ENCODE assay signal across 7 cellular contexts in genomic region chr17:4898927-4899326, GRCh38. TPM values are rescaled to one million over a fixed set of nuclear protein-coding genes. Genes with fewer than 3 reads are reported as not detected.
DNase-seq lines count a peak whose midpoint lies in the region; TF ChIP-seq lines count a peak whose summit lies in the region.
"Had no signal": no experiment of that assay in that cellular context is flagged by ENCODE, and none has a peak within 500 bp of the region (broad histone marks: within the 10 kb centered on the region; RNA-seq: fewer than 3 reads in every experiment).

No MANE protein-coding gene starts in this region.

- WGBS in spleen, 5 donors, result 7 to 19% (median 17%) methylated on average over 8 to 34 of the region's 34 CpGs

- no peaks in the 10 kb centered on the region for H3K9me3 ChIP-seq in spleen

- peaks cover 0 to 39% (median 32%) of the 10 kb centered on the region in 6 donors for H3K36me3 ChIP-seq in spleen

- H3K27ac ChIP-seq in spleen, result peak overlapping the region in 6 of 8 donors; percentile 13 to 79 (median 54)

- H3K27ac Mint-ChIP-seq in endothelial cell (ENCODE audit: unreplicated experiment) (no peak overlapping the region), osteocyte (ENCODE audit: unreplicated experiment) (no peak overlapping the region)

- no peak for DNase-seq in LNCaP clone FGC (ENCODE audit: low read depth)
- no peak for DNase-seq in endothelial cell (ENCODE audit: low spot score)
- no peak for DNase-seq in spleen
- no peak for DNase-seq in SKM-1 (lab: John Stamatoyannopoulos, UW; ENCODE audit: unreplicated experiment)
- no peak for DNase-seq in RKO (ENCODE audit: low spot score)
- no peak for DNase-seq in osteocyte (ENCODE audit: extremely low spot score, unreplicated experiment)
- DNase-seq: PC-3 had no signal

- TF ChIP-seq POLR2A in spleen (IDR thresholded peaks at IDR 0.05), result no peak

- H3K4me1 ChIP-seq in spleen, result peaks cover 34 to 60% (median 50%) of the 10 kb centered on the region in 6 donors

- H3K36me3 Mint-ChIP-seq in endothelial cell (ENCODE audit: low read depth, unreplicated experiment) (peaks cover 25% of the 10 kb centered on the region), osteocyte (ENCODE audit: unreplicated experiment) (peaks cover 15% of the 10 kb centered on the region)

- peaks cover 0 to 39% (median 0%) of the 10 kb centered on the region in 7 donors for H3K27me3 ChIP-seq in spleen (replicated peaks in 1 of 7)

- H3K27me3 Mint-ChIP-seq in endothelial cell (ENCODE audit: unreplicated experiment) (peaks cover 26% of the 10 kb centered on the region), osteocyte (ENCODE audit: unreplicated experiment) (no peaks in the 10 kb centered on the region)

- H3K9me3 Mint-ChIP-seq in endothelial cell (ENCODE audit: unreplicated experiment) (no peaks in the 10 kb centered on the region), osteocyte (ENCODE audit: unreplicated experiment) (no peaks in the 10 kb centered on the region)

- H3K4me3 ChIP-seq in LNCaP clone FGC (ENCODE audit: low read depth, low read length) (peak overlapping the region; percentile 53), spleen (peak overlapping the region; percentile 39 to 81 (median 52))

- TF ChIP-seq CTCF in LNCaP clone FGC (IDR thresholded peaks at IDR 0.05; ENCODE audit: control insufficient read depth, extremely low read depth, insufficient read depth) (no peak), endothelial cell (IDR thresholded peaks at IDR 0.05; ENCODE audit: unreplicated experiment) (no peak), spleen (IDR thresholded peaks at IDR 0.05 in 8 of 11, conservative IDR thresholded peaks at IDR 0.05 in 3 of 11) (no peak), osteocyte (IDR thresholded peaks at IDR 0.05) (no peak)

- intact Hi-C loops in spleen (cut with DNase I; ENCODE audit: low total_unique reads), result no loop called here

- H3K4me1 Mint-ChIP-seq in endothelial cell (ENCODE audit: unreplicated experiment) (peaks cover 10% of the 10 kb centered on the region), osteocyte (ENCODE audit: unreplicated experiment) (peaks cover 2% of the 10 kb centered on the region)

- peak overlapping the region; percentile 87 for H3K4me3 Mint-ChIP-seq in endothelial cell (ENCODE audit: unreplicated experiment)
- no peak overlapping the region for H3K4me3 Mint-ChIP-seq in osteocyte (ENCODE audit: unreplicated experiment)

RNA-seq across cellular contexts. Expression of gene C17orf107, which starts 0.4 kb away (rescaled TPM):
- 2.3 TPM for total RNA-seq in endothelial cell (ENCODE audit: unreplicated experiment)
- total RNA-seq in spleen, result 1 to 10 TPM; 1.6 to 4.1 (median 2.6) TPM
- polyA plus RNA-seq in spleen, result under 1 TPM; 0.15 to 0.70 (median 0.26) TPM
- 0.78 and 1.3 TPM in 2 replicates for total RNA-seq in osteocyte

RNA-seq across cellular contexts. Expression of gene CHRNE, which starts 4.0 kb away (rescaled TPM):
- total RNA-seq in endothelial cell (ENCODE audit: unreplicated experiment) (1.2 TPM), spleen (1 to 10 TPM in 4 of 7 donors, under 1 TPM in 3; 0.33 to 3.0 (median 1.9) TPM), osteocyte (0.27 TPM in 1 of 2 replicates, not detected in the other)
- 1 to 10 TPM; 1.2 to 1.4 (median 1.3) TPM for polyA plus RNA-seq in spleen

RNA-seq across cellular contexts. Expression of gene GP1BA, which starts 33.1 kb away (rescaled TPM):
- total RNA-seq in endothelial cell (ENCODE audit: unreplicated experiment), result 1.3 TPM
- 1 to 10 TPM; 1.8 to 6.1 (median 3.0) TPM for total RNA-seq in spleen
- polyA plus RNA-seq in spleen, result 1 to 10 TPM; 2.0 to 2.9 (median 2.8) TPM
- not detected in 2 replicates for total RNA-seq in osteocyte
- total RNA-seq: PC-3 had no signal

RNA-seq across cellular contexts. Expression of gene SLC25A11, which starts 40.9 kb away (rescaled TPM):
- total RNA-seq in endothelial cell (ENCODE audit: unreplicated experiment) (47.5 TPM), spleen (10 to 100 TPM; 37.2 to 61.0 (median 42.9) TPM), osteocyte (59.6 and 60.6 TPM in 2 replicates)
- 10 to 100 TPM; 22.1 to 52.6 (median 32.3) TPM for polyA plus RNA-seq in spleen

RNA-seq across cellular contexts. Expression of gene RNF167, which starts 41.1 kb away (rescaled TPM):
- total RNA-seq in endothelial cell (ENCODE audit: unreplicated experiment) (92.3 TPM), spleen (100 to 1,000 TPM in 1 of 7 donors, 10 to 100 TPM in 6; 57.6 to 109 (median 78.6) TPM), osteocyte (105 and 115 TPM in 2 replicates)
- 100 to 1,000 TPM in 2 of 3 donors, 10 to 100 TPM in 1; 96.4 to 146 (median 129) TPM for polyA plus RNA-seq in spleen
